8 cellular contexts compared by ENCODE assay signal in the genomic region with DNA sequence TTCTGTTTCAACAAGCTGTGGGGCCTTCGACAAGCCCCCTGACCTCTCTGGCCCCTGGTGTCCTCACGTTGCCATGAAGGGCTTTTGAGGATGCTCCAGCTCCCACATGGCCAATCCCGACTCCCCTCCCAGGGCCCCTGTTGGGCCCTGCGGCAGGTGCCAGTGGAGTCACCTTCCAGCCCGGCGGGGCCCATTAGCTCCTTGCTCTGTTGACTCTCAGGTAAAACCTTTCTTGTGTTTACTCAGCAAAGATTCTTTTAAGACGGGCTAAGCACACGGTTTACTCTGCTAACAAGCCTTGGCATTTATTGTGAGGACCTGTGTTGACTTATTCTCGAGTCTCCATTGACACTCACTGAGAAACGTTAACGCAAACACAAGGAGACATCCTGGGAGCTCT. TPM values are rescaled to one million over a fixed set of nuclear protein-coding genes. Genes with fewer than 3 reads are reported as not detected.
DNase-seq lines count a peak whose midpoint lies in the region; ATAC-seq and TF ChIP-seq lines count a peak whose summit lies in the region.
"Had no signal": no experiment of that assay in that cellular context is flagged by ENCODE, and none has a peak within 500 bp of the region (broad histone marks: within the 10 kb centered on the region; RNA-seq: fewer than 3 reads in every experiment).

No MANE protein-coding gene starts in this region.

- ATAC-seq in stimulated activated naive CD8-positive, alpha-beta T cell treated with anti-CD3 and anti-CD28 coated beads, Interleukin-15, amount 100 ng/mL, for 72 hours, result no peak
- no peak for ATAC-seq in HG03354 (IDR thresholded peaks at IDR 0.05; ENCODE audit: poor library complexity, severe bottlenecking, unreplicated experiment)

- peaks cover 0 to 11% (median 10%) of the 10 kb centered on the region in 4 donors for H3K4me1 ChIP-seq in Peyer's patch

- no peaks in the 10 kb centered on the region for H3K27me3 ChIP-seq in Peyer's patch
- H3K27me3 ChIP-seq: heart right ventricle had no signal

- no peak for TF ChIP-seq CTCF in Peyer's patch (IDR thresholded peaks at IDR 0.05)

- peak overlapping the region; percentile 9 to 70 (median 65) for H3K27ac ChIP-seq in Peyer's patch
- H3K27ac ChIP-seq: heart right ventricle had no signal

- H3K4me3 ChIP-seq in Peyer's patch, result no peak overlapping the region
- H3K4me3 ChIP-seq: heart right ventricle had no signal

- TF ChIP-seq POLR2A in Peyer's patch (IDR thresholded peaks at IDR 0.05), result no peak

- no peaks in the 10 kb centered on the region for H3K36me3 ChIP-seq in Peyer's patch
- H3K36me3 ChIP-seq: heart right ventricle had no signal

- H3K27me3 Mint-ChIP-seq in stimulated activated naive CD8-positive, alpha-beta T cell treated with anti-CD3 and anti-CD28 coated beads, Interleukin-15, Interleukin-2, amounts not matched to agents 100 ng/mL and 50 ng/mL, for 24 hours, result peaks cover 5% of the 10 kb centered on the region
- no peaks in the 10 kb centered on the region for H3K27me3 Mint-ChIP-seq in stimulated activated naive CD8-positive, alpha-beta T cell treated with anti-CD3 and anti-CD28 coated beads, Interleukin-15, amount 100 ng/mL, for 72 hours
- H3K27me3 Mint-ChIP-seq in T-helper 2 cell treated with Interferon-gamma antibody and Interleukin-4, amounts not matched to agents 5 μg/mL and 100 μg/mL, for 36 hours (ENCODE audit: low read depth), result peaks cover 23% of the 10 kb centered on the region

- H3K36me3 Mint-ChIP-seq in stimulated activated naive CD8-positive, alpha-beta T cell treated with anti-CD3 and anti-CD28 coated beads, Interleukin-15, Interleukin-2, amounts not matched to agents 100 ng/mL and 50 ng/mL, for 24 hours (ENCODE audit: low read depth), result no peaks in the 10 kb centered on the region
- no peaks in the 10 kb centered on the region for H3K36me3 Mint-ChIP-seq in T-helper 2 cell treated with Interferon-gamma antibody and Interleukin-4, amounts not matched to agents 5 μg/mL and 100 μg/mL, for 36 hours (ENCODE audit: low read depth)

- H3K9me3 ChIP-seq in Peyer's patch, result no peaks in the 10 kb centered on the region
- H3K9me3 ChIP-seq: heart right ventricle had no signal

- peaks cover 41% of the 10 kb centered on the region for H3K4me1 Mint-ChIP-seq in stimulated activated naive CD8-positive, alpha-beta T cell treated with anti-CD3 and anti-CD28 coated beads, Interleukin-15, Interleukin-2, amounts not matched to agents 100 ng/mL and 50 ng/mL, for 24 hours (ENCODE audit: low read depth)
- H3K4me1 Mint-ChIP-seq in stimulated activated naive CD8-positive, alpha-beta T cell treated with anti-CD3 and anti-CD28 coated beads, Interleukin-15, amount 100 ng/mL, for 72 hours, result peaks cover 43% of the 10 kb centered on the region
- peaks cover 27% of the 10 kb centered on the region for H3K4me1 Mint-ChIP-seq in T-helper 2 cell treated with Interferon-gamma antibody and Interleukin-4, amounts not matched to agents 5 μg/mL and 100 μg/mL, for 36 hours (ENCODE audit: low read depth)

- H3K27ac Mint-ChIP-seq in stimulated activated naive CD8-positive, alpha-beta T cell treated with anti-CD3 and anti-CD28 coated beads, Interleukin-15, Interleukin-2, amounts not matched to agents 100 ng/mL and 50 ng/mL, for 24 hours, result peak overlapping the region; percentile 87
- H3K27ac Mint-ChIP-seq in stimulated activated naive CD8-positive, alpha-beta T cell treated with anti-CD3 and anti-CD28 coated beads, Interleukin-15, amount 100 ng/mL, for 72 hours, result peak overlapping the region in 1 of 2 donors; percentile 12
- no peak overlapping the region for H3K27ac Mint-ChIP-seq in T-helper 2 cell treated with Interferon-gamma antibody and Interleukin-4, amounts not matched to agents 5 μg/mL and 100 μg/mL, for 36 hours

- no peak overlapping the region for H3K4me3 Mint-ChIP-seq in stimulated activated naive CD8-positive, alpha-beta T cell treated with anti-CD3 and anti-CD28 coated beads, Interleukin-15, Interleukin-2, amounts not matched to agents 100 ng/mL and 50 ng/mL, for 24 hours
- H3K4me3 Mint-ChIP-seq in stimulated activated naive CD8-positive, alpha-beta T cell treated with anti-CD3 and anti-CD28 coated beads, Interleukin-15, amount 100 ng/mL, for 72 hours, result peak overlapping the region in 1 of 2 donors; percentile 88
- no peak overlapping the region for H3K4me3 Mint-ChIP-seq in T-helper 2 cell treated with Interferon-gamma antibody and Interleukin-4, amounts not matched to agents 5 μg/mL and 100 μg/mL, for 36 hours

- no peaks in the 10 kb centered on the region for H3K9me3 Mint-ChIP-seq in stimulated activated naive CD8-positive, alpha-beta T cell treated with anti-CD3 and anti-CD28 coated beads, Interleukin-15, Interleukin-2, amounts not matched to agents 100 ng/mL and 50 ng/mL, for 24 hours
- no peaks in the 10 kb centered on the region for H3K9me3 Mint-ChIP-seq in stimulated activated naive CD8-positive, alpha-beta T cell treated with anti-CD3 and anti-CD28 coated beads, Interleukin-15, amount 100 ng/mL, for 72 hours
- H3K9me3 Mint-ChIP-seq in T-helper 2 cell treated with Interferon-gamma antibody and Interleukin-4, amounts not matched to agents 5 μg/mL and 100 μg/mL, for 36 hours, result no peaks in the 10 kb centered on the region

- no peak for DNase-seq in stimulated activated naive CD8-positive, alpha-beta T cell treated with anti-CD3 and anti-CD28 coated beads, Interleukin-15, amount 100 ng/mL, for 72 hours
- DNase-seq in Peyer's patch (no peak), islet precursor cell (peak; percentile 52), T1000 (lab: John Stamatoyannopoulos, UW) (no peak)
- no peak for DNase-seq in T-helper 2 cell treated with Interferon-gamma antibody and Interleukin-4, amounts not matched to agents 5 μg/mL and 100 μg/mL, for 36 hours (ENCODE audit: low spot score)
- DNase-seq: heart right ventricle had no signal

RNA-seq across cellular contexts. Expression of a gene that starts 15.0 kb away (rescaled TPM):
- 100 to 1,000 TPM; 245 to 770 (median 386) TPM for total RNA-seq in Peyer's patch

RNA-seq across cellular contexts. Expression of a gene that starts 53.5 kb away (rescaled TPM):
- total RNA-seq in Peyer's patch, result 10 to 100 TPM in 1 of 4 donors, 1 to 10 TPM in 3; 2.2 to 33.8 (median 6.0) TPM
